Comparison of ENCODE assay signal across 20 cellular contexts in genomic region chr7:120933475-120933874, GRCh38. TPM values are rescaled to one million over a fixed set of nuclear protein-coding genes. Genes with fewer than 3 reads are reported as not detected.
"Had no signal": no experiment of that assay in that cellular context is flagged by ENCODE, and none has a peak within 500 bp of the region (broad histone marks: within the 10 kb centered on the region; RNA-seq: fewer than 3 reads in every experiment).

No MANE protein-coding gene starts in this region.

- H3K27ac Mint-ChIP-seq: activated CD8-positive, alpha-beta T cell treated with anti-CD3 and anti-CD28 coated beads for 36 hours; activated naive CD8-positive, alpha-beta T cell; nephron; progenitor cell of endocrine pancreas had no signal

- H3K9me3 ChIP-seq: body of pancreas had no signal

- H3K27ac ChIP-seq: body of pancreas, coronary artery, skin epidermis, WERI-Rb-1 had no signal

- H3K4me3 ChIP-seq: body of pancreas, coronary artery, skin epidermis had no signal

- H3K4me1 ChIP-seq: body of pancreas had no signal

- H3K27me3 ChIP-seq: body of pancreas had no signal

- H3K4me1 Mint-ChIP-seq: nephron had no signal

- H3K4me3 Mint-ChIP-seq: activated CD8-positive, alpha-beta T cell treated with anti-CD3 and anti-CD28 coated beads for 36 hours; activated naive CD8-positive, alpha-beta T cell; nephron had no signal

- H3K36me3 ChIP-seq: WERI-Rb-1 had no signal

- DNase-seq: activated CD4-positive, alpha-beta T cell treated with anti-CD3 and anti-CD28 coated beads for 4 hours; activated CD8-positive, alpha-beta T cell treated with anti-CD3 and anti-CD28 coated beads for 36 hours; activated gamma-delta T cell; activated T-cell treated with anti-CD3 and anti-CD28 coated beads, Interleukin-2, amount 50 U/mL, for 48 hours; amygdala; body of pancreas; central memory CD4-positive, alpha-beta T cell; effector CD4-positive, alpha-beta T cell; foreskin fibroblast; hypothalamus; kidney; occipital lobe; right cardiac atrium; WERI-Rb-1 had no signal

- H3K36me3 Mint-ChIP-seq: activated naive CD8-positive, alpha-beta T cell had no signal

- H3K9me3 Mint-ChIP-seq: activated CD8-positive, alpha-beta T cell treated with anti-CD3 and anti-CD28 coated beads for 36 hours; nephron had no signal

- ATAC-seq: activated CD8-positive, alpha-beta T cell treated with anti-CD3 and anti-CD28 coated beads for 36 hours; body of pancreas; right cardiac atrium had no signal

- H3K27me3 Mint-ChIP-seq: progenitor cell of endocrine pancreas had no signal

RNA-seq across cellular contexts. Expression of gene CPED1, which starts 55.0 kb away (rescaled TPM):
- total RNA-seq: activated CD8-positive, alpha-beta T cell treated with anti-CD3 and anti-CD28 coated beads for 36 hours; T-helper 1 cell treated with Interleukin-12 subunit alpha and Interleukin-12 subunit beta and Interleukin-4 antibody, amounts not matched to agents 30 ng/mL and 1 ng/mL, for 36 hours had no signal
